Comparison of ENCODE assay signal across 8 cellular contexts in the genomic region with DNA sequence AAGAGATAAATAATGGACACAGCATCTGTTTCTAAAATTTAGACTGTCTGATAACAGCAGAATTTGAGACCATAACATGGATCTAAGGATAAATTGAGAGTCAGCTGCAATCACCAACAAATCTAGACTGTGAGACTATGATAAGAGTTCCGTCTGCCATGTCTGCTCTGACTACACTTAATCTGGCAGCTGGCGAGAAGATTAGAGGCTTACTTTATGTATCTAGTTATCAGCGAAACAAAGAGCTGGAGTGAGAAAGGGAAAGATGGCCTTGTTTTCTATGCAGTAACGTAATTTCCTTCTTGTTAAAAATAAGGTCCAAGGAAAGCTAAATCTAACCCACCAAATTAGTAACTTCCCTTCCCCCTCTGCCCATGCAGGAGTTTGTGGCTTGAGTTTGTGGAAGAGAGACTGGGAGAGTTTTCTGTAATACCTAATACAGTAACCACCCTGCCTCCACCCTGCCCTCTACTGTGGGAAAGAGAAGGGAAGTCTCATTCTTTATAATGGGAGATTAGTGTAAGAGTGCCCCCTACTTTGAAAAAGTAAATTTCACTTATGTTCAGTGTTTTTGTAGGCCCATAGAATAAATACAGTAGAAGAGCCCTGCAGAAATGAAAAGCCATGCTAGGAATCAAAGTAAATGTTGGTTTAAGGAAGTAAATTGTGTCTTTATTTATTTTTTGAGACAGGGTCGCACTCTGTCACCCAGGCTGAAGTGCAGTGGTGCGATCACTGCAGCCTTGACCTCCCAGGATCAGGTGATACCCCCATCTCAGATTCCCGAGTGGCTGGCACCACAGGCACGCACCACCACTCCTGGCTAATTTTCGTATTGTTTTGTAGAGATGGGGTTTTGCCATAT. TPM values are rescaled to one million over a fixed set of nuclear protein-coding genes. Genes with fewer than 3 reads are reported as not detected.
DNase-seq lines count a peak whose midpoint lies in the region; ATAC-seq and TF ChIP-seq lines count a peak whose summit lies in the region.

No MANE protein-coding gene starts in this region.

- H3K4me1 ChIP-seq in Panc1 (ENCODE audit: control insufficient read depth, insufficient read depth, low read length) = peaks cover 44% of the 10 kb centered on the region

- peak; percentile 51 for TF ChIP-seq CTCF in HFF-Myc (IDR thresholded peaks at IDR 0.05; ENCODE audit: low read depth, low read length, missing control alignments)
- peak; percentile 61 for TF ChIP-seq CTCF in Panc1 (IDR thresholded peaks at IDR 0.05)
- peak; percentile 75 for TF ChIP-seq CTCF in brain microvascular endothelial cell (IDR thresholded peaks at IDR 0.05; ENCODE audit: low read depth, low read length, missing control alignments)

- H3K36me3 ChIP-seq in Panc1 (ENCODE audit: control insufficient read depth, insufficient read depth, low read length) (no peaks in the 10 kb centered on the region), brain microvascular endothelial cell (replicated peaks) (no peaks in the 10 kb centered on the region)

- H3K27ac ChIP-seq in Panc1 (ENCODE audit: low read length) = peak overlapping the region; percentile 26; the same call in 1 of the 2 replicates
- H3K27ac ChIP-seq in brain microvascular endothelial cell = peak overlapping the region; percentile 54

- peaks cover 80% of the 10 kb centered on the region for H3K4me1 Mint-ChIP-seq in activated CD4-positive, alpha-beta T cell treated with anti-CD3 and anti-CD28 coated beads for 36 hours

- CTCF ChIA-PET in activated CD4-positive, alpha-beta T cell treated with anti-CD3 and anti-CD28 coated beads for 36 hours (lab: Charles Lee) = interaction anchor here (0.6 to 2.8 kb wide), 10 partner anchors 10 to 342 kb away, joined by 3 to 20 read pairs (median 3); no protein-coding TSS in a partner anchor
- CTCF ChIA-PET in Panc1 (lab: Charles Lee) = no interaction called here

- no peaks in the 10 kb centered on the region for H3K9me3 ChIP-seq in Panc1 (ENCODE audit: control insufficient read depth, insufficient read depth, low read depth, low read length)

- no TSS peak for BruUV-seq in Panc1 (replicated peaks; lab: Mats Ljungman, UMichigan)

- no peaks in the 10 kb centered on the region for H3K27me3 Mint-ChIP-seq in activated CD4-positive, alpha-beta T cell treated with anti-CD3 and anti-CD28 coated beads for 36 hours

- no peaks in the 10 kb centered on the region for H3K9me3 Mint-ChIP-seq in activated CD4-positive, alpha-beta T cell treated with anti-CD3 and anti-CD28 coated beads for 36 hours (ENCODE audit: low read depth)

- POLR2A ChIA-PET in activated CD4-positive, alpha-beta T cell treated with anti-CD3 and anti-CD28 coated beads for 36 hours (lab: Charles Lee) = interaction anchor here (0.5 kb wide), 1 partner anchor 18 kb away, joined by 3 read pairs; no protein-coding TSS in a partner anchor
- POLR2A ChIA-PET in Panc1 (lab: Charles Lee) = no interaction called here

- peak overlapping the region; percentile 5 for H3K27ac Mint-ChIP-seq in activated CD4-positive, alpha-beta T cell treated with anti-CD3 and anti-CD28 coated beads for 36 hours

- in situ Hi-C loops in Panc1 (cut with HindIII; ENCODE audit: low pct_unique_long_range_greater_than_20kb, low sequenced_read_pairs) (no loop called here), brain microvascular endothelial cell (cut with HindIII; ENCODE audit: low pct_ligation_motif_present, low sequenced_read_pairs) (no loop called here)

- peaks cover 16% of the 10 kb centered on the region for H3K36me3 Mint-ChIP-seq in activated CD4-positive, alpha-beta T cell treated with anti-CD3 and anti-CD28 coated beads for 36 hours (ENCODE audit: low read depth)

- H3K4me3 ChIP-seq in HFF-Myc (replicated peaks; ENCODE audit: low read depth, low read length) (no peak overlapping the region), Panc1 (ENCODE audit: low read depth in 2 of 2, low read length in 2 of 2) (no peak overlapping the region), brain microvascular endothelial cell (ENCODE audit: low read depth, low read length) (no peak overlapping the region)

- DNase-seq in activated CD4-positive, alpha-beta T cell treated with anti-CD3 and anti-CD28 coated beads for 36 hours = peak; percentile 53
- no peak for DNase-seq in activated CD4-positive, alpha-beta T cell treated with anti-CD3 and anti-CD28 coated beads for 1 hour
- DNase-seq in HFF-Myc (ENCODE audit: extremely low read depth, low read depth) = peak; percentile 33
- no peak for DNase-seq in Panc1 (ENCODE audit: low read depth, low spot score)
- peak; percentile 67 for DNase-seq in brain microvascular endothelial cell
- peak; percentile 76 for DNase-seq in islet precursor cell
- peak; percentile 33 for DNase-seq in stromal cell of bone marrow (ENCODE audit: low read depth)
- DNase-seq in middle frontal gyrus (ENCODE audit: extremely low spot score, low spot score) = no peak

- intact Hi-C loops in activated CD4-positive, alpha-beta T cell treated with anti-CD3 and anti-CD28 coated beads for 36 hours (cut with DNase I, micrococcal nuclease) = loop anchor here (1.0 to 10.0 kb wide), 3 partner anchors 36 to 342 kb away; no protein-coding TSS in a partner anchor
- intact Hi-C loops in Panc1 (cut with micrococcal nuclease; ENCODE audit: unreplicated experiment) = loop anchor here (1.0 kb wide), 1 partner anchor 100 kb away; no protein-coding TSS in a partner anchor

- no peak overlapping the region for H3K4me3 Mint-ChIP-seq in activated CD4-positive, alpha-beta T cell treated with anti-CD3 and anti-CD28 coated beads for 36 hours

- H3K27me3 ChIP-seq in Panc1 (ENCODE audit: control insufficient read depth, insufficient read depth, low read length) = no peaks in the 10 kb centered on the region
- H3K27me3 ChIP-seq in brain microvascular endothelial cell (replicated peaks) = no peaks in the 10 kb centered on the region

- peak; percentile 51 for ATAC-seq in activated CD4-positive, alpha-beta T cell treated with anti-CD3 and anti-CD28 coated beads for 36 hours
- ATAC-seq in Panc1 = peak; percentile 57

RNA-seq across cellular contexts. Expression of a gene that starts 27.5 kb away (rescaled TPM):
- 10 to 100 TPM; 72.1 to 74.1 TPM for total RNA-seq in activated CD4-positive, alpha-beta T cell treated with anti-CD3 and anti-CD28 coated beads for 36 hours
- total RNA-seq in Panc1 (2021; ENCODE audit: unreplicated experiment) = 107 TPM
- 47.3 TPM for polyA plus RNA-seq in Panc1 (2012; ENCODE audit: insufficient read length)

Comparison
In these comparisons a context has a peak if more than half of its experiments do, and no peak if none do; other contexts are left out.
1. DNase-seq: peak in activated CD4-positive, alpha-beta T cell treated with anti-CD3 and anti-CD28 coated beads for 36 hours (single experiment), HFF-Myc (single experiment), brain microvascular endothelial cell (single experiment), islet precursor cell (single experiment) and stromal cell of bone marrow (single experiment); none in activated CD4-positive, alpha-beta T cell treated with anti-CD3 and anti-CD28 coated beads for 1 hour (single experiment), Panc1 (single experiment) and middle frontal gyrus (single experiment).
2. Peak in every context shown above with its lines, with median percentiles within 50 percentile points of each other: CTCF ChIP-seq.